ENCODE assay signal across 22 cellular contexts in the genomic region with DNA sequence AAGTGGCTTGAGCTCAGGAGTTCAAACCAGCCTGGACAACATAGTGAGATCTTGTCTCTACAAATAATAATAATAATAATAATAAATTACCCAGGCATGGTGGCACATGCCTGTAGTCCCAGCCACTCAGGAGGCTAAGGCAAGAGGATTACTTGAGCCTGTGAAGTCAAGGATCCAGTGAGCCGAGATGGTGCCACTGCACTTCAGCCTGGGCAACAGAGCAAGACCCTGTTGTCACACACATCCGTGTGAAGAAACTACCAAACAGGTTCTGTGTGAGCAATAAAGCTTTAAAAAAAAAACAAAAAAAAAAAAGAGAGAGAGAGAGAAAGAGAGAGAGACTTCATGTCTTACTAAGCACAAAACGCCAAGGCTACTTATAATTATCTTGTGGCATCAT. TPM values are rescaled to one million over a fixed set of nuclear protein-coding genes. Genes with fewer than 3 reads are reported as not detected.
DNase-seq lines count a peak whose midpoint lies in the region; ATAC-seq and TF ChIP-seq lines count a peak whose summit lies in the region.
"Had no signal": no experiment of that assay in that cellular context is flagged by ENCODE, and none has a peak within 500 bp of the region (broad histone marks: within the 10 kb centered on the region; RNA-seq: fewer than 3 reads in every experiment).

No MANE protein-coding gene starts in this region.

- H3K27me3 ChIP-seq in HUES48 (ENCODE audit: control insufficient read depth, insufficient read depth, low read length) = no peaks in the 10 kb centered on the region
- H3K27me3 ChIP-seq in iPS-18a (ENCODE audit: control insufficient read depth, insufficient read depth, low read length) = no peaks in the 10 kb centered on the region
- no peaks in the 10 kb centered on the region for H3K27me3 ChIP-seq in neural progenitor cell

- H3K4me3 ChIP-seq in HUES48 (ENCODE audit: low read depth, low read length) (no peak overlapping the region), iPS-18a (ENCODE audit: low read length) (no peak overlapping the region), neural progenitor cell (no peak overlapping the region)
- H3K4me3 ChIP-seq: HAP-1 had no signal

- peaks cover 3% of the 10 kb centered on the region for H3K36me3 Mint-ChIP-seq in WTC11
- peaks cover 7% of the 10 kb centered on the region for H3K36me3 Mint-ChIP-seq in neural progenitor cell

- H3K9ac ChIP-seq in HUES48 (ENCODE audit: low read depth, low read length) (no peak overlapping the region), iPS-18a (ENCODE audit: low read length) (no peak overlapping the region), neural progenitor cell (no peak overlapping the region)

- TF ChIP-seq CTCF in WTC11 (IDR thresholded peaks at IDR 0.05) = no peak
- no peak for TF ChIP-seq CTCF in neural progenitor cell (IDR thresholded peaks at IDR 0.05)
- no peak for TF ChIP-seq CTCF in GM13977 (IDR thresholded peaks at IDR 0.05; ENCODE audit: extremely low read depth, insufficient read depth, missing control alignments)

- CTCF ChIA-PET in WTC11 (lab: Charles Lee) = no interaction called here

- H3K27me3 Mint-ChIP-seq in WTC11 (ENCODE audit: low read depth) (no peaks in the 10 kb centered on the region), neural progenitor cell (ENCODE audit: insufficient read depth, low read depth) (peaks cover 7% of the 10 kb centered on the region)
- H3K27me3 Mint-ChIP-seq: CD4-positive, alpha-beta T cell had no signal

- in situ Hi-C loops in GM13977 (cut with MboI; ENCODE audit: low pct_unique_long_range_greater_than_20kb, low sequenced_read_pairs, unreplicated experiment) = no loop called here

- no peaks in the 10 kb centered on the region for H3K9me3 ChIP-seq in HUES48 (ENCODE audit: control insufficient read depth, insufficient read depth, low read length)
- no peaks in the 10 kb centered on the region for H3K9me3 ChIP-seq in iPS-18a (ENCODE audit: control insufficient read depth, low read depth, low read length)
- H3K9me3 ChIP-seq in neural progenitor cell (ENCODE audit: low read depth) = peaks cover 6% of the 10 kb centered on the region
- H3K9me3 ChIP-seq: HAP-1 had no signal

- H3K79me2 ChIP-seq in neural progenitor cell (ENCODE audit: low read depth) = peaks cover 29% of the 10 kb centered on the region

- H3K4me1 ChIP-seq in HUES48 (ENCODE audit: control insufficient read depth, insufficient read depth, low read length) (peaks cover 57% of the 10 kb centered on the region), iPS-18a (ENCODE audit: control insufficient read depth, low read depth, low read length) (peaks cover 68% of the 10 kb centered on the region), neural progenitor cell (peaks cover 56% of the 10 kb centered on the region)
- H3K4me1 ChIP-seq: HAP-1 had no signal

- H4K20me1 ChIP-seq in neural progenitor cell (ENCODE audit: low read depth) = no peaks in the 10 kb centered on the region

- no peak overlapping the region for H3K4me3 Mint-ChIP-seq in WTC11
- H3K4me3 Mint-ChIP-seq in neural progenitor cell = peak overlapping the region; percentile 80
- H3K4me3 Mint-ChIP-seq: CD4-positive, alpha-beta T cell; IgD-negative memory B cell had no signal

- no peak for ATAC-seq in WTC11
- no peak for ATAC-seq in GM21526 (IDR thresholded peaks at IDR 0.05; ENCODE audit: low FRiP score, unreplicated experiment)
- no peak for ATAC-seq in GM18858 (IDR thresholded peaks at IDR 0.05; ENCODE audit: unreplicated experiment)
- ATAC-seq: HepG2 had no signal

- H2AFZ ChIP-seq in neural progenitor cell (replicated peaks) = no peak overlapping the region

- H3K27ac Mint-ChIP-seq in WTC11 (peak overlapping the region; percentile 98), neural progenitor cell (no peak overlapping the region)
- H3K27ac Mint-ChIP-seq: CD4-positive, alpha-beta T cell; IgD-negative memory B cell had no signal

- H3K27ac ChIP-seq in HUES48 (ENCODE audit: low read depth, low read length) (peak overlapping the region; percentile 93), iPS-18a (ENCODE audit: low read length) (peak overlapping the region; percentile 64), neural progenitor cell (peak overlapping the region; percentile 89)
- H3K27ac ChIP-seq: C4-2B had no signal

- H3F3A ChIP-seq in neural progenitor cell (ENCODE audit: low read depth) = peaks cover 52% of the 10 kb centered on the region

- POLR2A ChIA-PET in WTC11 (lab: Charles Lee) = no interaction called here

- peaks cover 68% of the 10 kb centered on the region for H3K4me1 Mint-ChIP-seq in WTC11
- peaks cover 56% of the 10 kb centered on the region for H3K4me1 Mint-ChIP-seq in neural progenitor cell
- H3K4me1 Mint-ChIP-seq: IgD-negative memory B cell had no signal

- no peak for DNase-seq in WTC11 (ENCODE audit: low spot score)
- no peak for DNase-seq in neural progenitor cell (ENCODE audit: low spot score)
- DNase-seq in occipital lobe (lab: John Stamatoyannopoulos, UW) = no peak
- DNase-seq in GM13977 (ENCODE audit: low spot score) = no peak
- DNase-seq: ACHN; CD4-positive, alpha-beta T cell; DMS153; DMS79; GDM1; GOT3; Karpas-422; KBM-7 had no signal

- no peak overlapping the region for H3K4me2 ChIP-seq in neural progenitor cell

- H3K36me3 ChIP-seq in HUES48 (ENCODE audit: control insufficient read depth, insufficient read depth, low read length) (peaks cover 8% of the 10 kb centered on the region; the same call in 1 of the 2 replicates), iPS-18a (ENCODE audit: control insufficient read depth, low read depth, low read length) (peaks cover 5% of the 10 kb centered on the region), neural progenitor cell (no peaks in the 10 kb centered on the region)
- H3K36me3 ChIP-seq: HAP-1 had no signal

- no peaks in the 10 kb centered on the region for H3K9me3 Mint-ChIP-seq in WTC11
- H3K9me3 Mint-ChIP-seq in neural progenitor cell = peaks cover 6% of the 10 kb centered on the region
- H3K9me3 Mint-ChIP-seq: CD4-positive, alpha-beta T cell had no signal

TF ChIP-seq in WTC11, 78 proteins besides CTCF, POLR2A, EP300 and RAD21 (continues in another document):
- TF ChIP-seq ZSCAN18 (CRISPR knock-in tag; IDR thresholded peaks at IDR 0.05) (no peak), HMGXB4 (CRISPR knock-in tag; IDR thresholded peaks at IDR 0.05) (no peak), ZNF416 (CRISPR knock-in tag; IDR thresholded peaks at IDR 0.05) (no peak), ATF1 (CRISPR knock-in tag; IDR thresholded peaks at IDR 0.05) (no peak), GTF2I (CRISPR knock-in tag; conservative IDR thresholded peaks at IDR 0.05) (peak; percentile 76; the same call in 1 of the 2 replicates), ESRRA (CRISPR knock-in tag; IDR thresholded peaks at IDR 0.05; ENCODE audit: borderline replicate concordance) (no peak), SOX15 (CRISPR knock-in tag; IDR thresholded peaks at IDR 0.05) (no peak), ZNF121 (CRISPR knock-in tag; IDR thresholded peaks at IDR 0.05) (peak; percentile 98), NR3C1 (CRISPR knock-in tag; conservative IDR thresholded peaks at IDR 0.05; ENCODE audit: low read depth) (no peak), ZNF317 (CRISPR knock-in tag; IDR thresholded peaks at IDR 0.05; ENCODE audit: borderline replicate concordance, low read depth) (no peak), MYBL2 (CRISPR knock-in tag; IDR thresholded peaks at IDR 0.05) (no peak), ZNF671 (CRISPR knock-in tag; IDR thresholded peaks at IDR 0.05) (no peak), ELF4 (CRISPR knock-in tag; IDR thresholded peaks at IDR 0.05; ENCODE audit: low read depth) (no peak)
- TF ChIP-seq, protein P1, sequence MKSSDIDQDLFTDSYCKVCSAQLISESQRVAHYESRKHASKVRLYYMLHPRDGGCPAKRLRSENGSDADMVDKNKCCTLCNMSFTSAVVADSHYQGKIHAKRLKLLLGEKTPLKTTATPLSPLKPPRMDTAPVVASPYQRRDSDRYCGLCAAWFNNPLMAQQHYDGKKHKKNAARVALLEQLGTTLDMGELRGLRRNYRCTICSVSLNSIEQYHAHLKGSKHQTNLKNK (CRISPR knock-in tag; IDR thresholded peaks at IDR 0.05) = no peak
- TF ChIP-seq, protein P2, sequence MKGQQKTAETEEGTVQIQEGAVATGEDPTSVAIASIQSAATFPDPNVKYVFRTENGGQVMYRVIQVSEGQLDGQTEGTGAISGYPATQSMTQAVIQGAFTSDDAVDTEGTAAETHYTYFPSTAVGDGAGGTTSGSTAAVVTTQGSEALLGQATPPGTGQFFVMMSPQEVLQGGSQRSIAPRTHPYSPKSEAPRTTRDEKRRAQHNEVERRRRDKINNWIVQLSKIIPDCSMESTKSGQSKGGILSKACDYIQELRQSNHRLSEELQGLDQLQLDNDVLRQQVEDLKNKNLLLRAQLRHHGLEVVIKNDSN (CRISPR knock-in tag; IDR thresholded peaks at IDR 0.05) = no peak

RNA-seq across cellular contexts. Expression of gene ANOS1, which starts 42.5 kb away (rescaled TPM):
- total RNA-seq in WTC11 (2021) = 24.8 to 27.5 TPM (median 27.3 TPM) in 3 replicates
- total RNA-seq in neural progenitor cell (ENCODE audit: low replicate concordance) = 31.3 and 45.7 TPM in 2 replicates
- total RNA-seq in occipital lobe = 22.0 TPM
- total RNA-seq: CD4-positive, alpha-beta T cell; Daoy; HepG2; HT-29 had no signal
